In the genomic region with DNA sequence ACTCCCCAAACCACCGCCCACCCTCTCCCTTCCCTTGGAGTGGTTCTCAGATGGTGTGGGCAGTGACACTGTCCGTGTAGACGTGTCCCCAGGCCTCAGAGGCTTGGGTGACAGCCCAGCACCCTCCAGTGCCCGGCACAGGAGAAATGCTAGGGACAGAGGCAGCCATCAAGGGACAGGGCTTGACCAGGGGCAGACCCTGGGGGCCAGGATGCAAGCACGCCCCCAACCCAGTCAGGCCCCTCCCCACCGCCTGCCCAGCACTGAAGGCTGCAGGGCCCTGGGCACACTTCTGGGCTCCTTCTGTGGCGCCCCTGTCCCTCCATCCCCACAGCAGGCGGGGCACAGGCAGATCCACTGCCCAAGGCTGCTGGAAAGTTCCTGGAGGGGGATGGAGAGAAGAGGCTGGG, we compare ENCODE assay signal across 1 cellular context.
TF ChIP-seq lines count a peak whose summit lies in the region.

No MANE protein-coding gene starts in this region.

TF ChIP-seq in HepG2, 621 proteins besides CTCF, POLR2A, EP300 and RAD21 (continued from another document and continues in another):
- TF ChIP-seq, protein P1, sequence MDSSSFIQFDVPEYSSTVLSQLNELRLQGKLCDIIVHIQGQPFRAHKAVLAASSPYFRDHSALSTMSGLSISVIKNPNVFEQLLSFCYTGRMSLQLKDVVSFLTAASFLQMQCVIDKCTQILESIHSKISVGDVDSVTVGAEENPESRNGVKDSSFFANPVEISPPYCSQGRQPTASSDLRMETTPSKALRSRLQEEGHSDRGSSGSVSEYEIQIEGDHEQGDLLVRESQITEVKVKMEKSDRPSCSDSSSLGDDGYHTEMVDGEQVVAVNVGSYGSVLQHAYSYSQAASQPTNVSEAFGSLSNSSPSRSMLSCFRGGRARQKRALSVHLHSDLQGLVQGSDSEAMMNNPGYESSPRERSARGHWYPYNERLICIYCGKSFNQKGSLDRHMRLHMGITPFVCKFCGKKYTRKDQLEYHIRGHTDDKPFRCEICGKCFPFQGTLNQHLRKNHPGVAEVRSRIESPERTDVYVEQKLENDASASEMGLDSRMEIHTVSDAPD (CRISPR knock-in tag; IDR thresholded peaks at IDR 0.05): peak; percentile 77; the same call in 1 of the 2 replicates
- TF ChIP-seq JARID2 (CRISPR knock-in tag; IDR thresholded peaks at IDR 0.05; ENCODE audit: insufficient replicate concordance) (no peak), ZMAT3 (CRISPR knock-in tag; conservative IDR thresholded peaks at IDR 0.05) (no peak), SP4 (CRISPR knock-in tag; IDR thresholded peaks at IDR 0.05) (no peak), ZNF761 (CRISPR knock-in tag; conservative IDR thresholded peaks at IDR 0.05) (no peak), ZNF569 (CRISPR knock-in tag; IDR thresholded peaks at IDR 0.05; ENCODE audit: borderline replicate concordance) (peak; percentile 91; the same call in 1 of the 2 replicates), NONO (IDR thresholded peaks at IDR 0.05) (no peak), NONO (CRISPR knock-in tag; conservative IDR thresholded peaks at IDR 0.05) (peak; percentile 83; the same call in 1 of the 2 replicates), MBD4 (IDR thresholded peaks at IDR 0.05; ENCODE audit: borderline replicate concordance, low read length) (no peak), PHF20 (CRISPR knock-in tag; IDR thresholded peaks at IDR 0.05) (no peak), TARDBP (CRISPR knock-in tag; IDR thresholded peaks at IDR 0.05) (no peak), HNF4G (IDR thresholded peaks at IDR 0.05; ENCODE audit: borderline replicate concordance, low read depth, low read length) (no peak), HNF4G (CRISPR knock-in tag; IDR thresholded peaks at IDR 0.05; ENCODE audit: borderline replicate concordance, low read depth) (0 out of 2 replicates have a peak, but pooled peaks have one; percentile 19), ZBTB38 (CRISPR knock-in tag; IDR thresholded peaks at IDR 0.05) (0 out of 2 replicates have a peak, but pooled peaks have one; percentile 22), KLF15 (CRISPR knock-in tag; IDR thresholded peaks at IDR 0.05; ENCODE audit: borderline replicate concordance) (no peak), ZNF205 (CRISPR knock-in tag; IDR thresholded peaks at IDR 0.05) (no peak), KDM2A (CRISPR knock-in tag; IDR thresholded peaks at IDR 0.05; ENCODE audit: borderline replicate concordance, low read depth) (peak; percentile 68; the same call in 1 of the 2 replicates), CHD2 (IDR thresholded peaks at IDR 0.05; ENCODE audit: low read depth, low read length) (no peak), ZNF891 (CRISPR knock-in tag; IDR thresholded peaks at IDR 0.05) (no peak), ZNF225 (CRISPR knock-in tag; IDR thresholded peaks at IDR 0.05) (0 out of 2 replicates have a peak, but pooled peaks have one; percentile 41), RBFOX2 (IDR thresholded peaks at IDR 0.05; ENCODE audit: low read depth, low read length) (peak; percentile 90), ZNF430 (CRISPR knock-in tag; IDR thresholded peaks at IDR 0.05) (no peak), CAMTA2 (CRISPR knock-in tag; IDR thresholded peaks at IDR 0.05; ENCODE audit: borderline replicate concordance) (peak; percentile 5; the same call in 1 of the 2 replicates), HOXA7 (CRISPR knock-in tag; IDR thresholded peaks at IDR 0.05) (no peak), NFE2 (CRISPR knock-in tag; IDR thresholded peaks at IDR 0.05) (no peak)
- TF ChIP-seq, protein P2, sequence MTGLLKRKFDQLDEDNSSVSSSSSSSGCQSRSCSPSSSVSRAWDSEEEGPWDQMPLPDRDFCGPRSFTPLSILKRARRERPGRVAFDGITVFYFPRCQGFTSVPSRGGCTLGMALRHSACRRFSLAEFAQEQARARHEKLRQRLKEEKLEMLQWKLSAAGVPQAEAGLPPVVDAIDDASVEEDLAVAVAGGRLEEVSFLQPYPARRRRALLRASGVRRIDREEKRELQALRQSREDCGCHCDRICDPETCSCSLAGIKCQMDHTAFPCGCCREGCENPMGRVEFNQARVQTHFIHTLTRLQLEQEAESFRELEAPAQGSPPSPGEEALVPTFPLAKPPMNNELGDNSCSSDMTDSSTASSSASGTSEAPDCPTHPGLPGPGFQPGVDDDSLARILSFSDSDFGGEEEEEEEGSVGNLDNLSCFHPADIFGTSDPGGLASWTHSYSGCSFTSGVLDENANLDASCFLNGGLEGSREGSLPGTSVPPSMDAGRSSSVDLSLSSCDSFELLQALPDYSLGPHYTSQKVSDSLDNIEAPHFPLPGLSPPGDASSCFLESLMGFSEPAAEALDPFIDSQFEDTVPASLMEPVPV (CRISPR knock-in tag; IDR thresholded peaks at IDR 0.05): no peak; the same call in 1 of the 2 replicates
- TF ChIP-seq, protein P3, sequence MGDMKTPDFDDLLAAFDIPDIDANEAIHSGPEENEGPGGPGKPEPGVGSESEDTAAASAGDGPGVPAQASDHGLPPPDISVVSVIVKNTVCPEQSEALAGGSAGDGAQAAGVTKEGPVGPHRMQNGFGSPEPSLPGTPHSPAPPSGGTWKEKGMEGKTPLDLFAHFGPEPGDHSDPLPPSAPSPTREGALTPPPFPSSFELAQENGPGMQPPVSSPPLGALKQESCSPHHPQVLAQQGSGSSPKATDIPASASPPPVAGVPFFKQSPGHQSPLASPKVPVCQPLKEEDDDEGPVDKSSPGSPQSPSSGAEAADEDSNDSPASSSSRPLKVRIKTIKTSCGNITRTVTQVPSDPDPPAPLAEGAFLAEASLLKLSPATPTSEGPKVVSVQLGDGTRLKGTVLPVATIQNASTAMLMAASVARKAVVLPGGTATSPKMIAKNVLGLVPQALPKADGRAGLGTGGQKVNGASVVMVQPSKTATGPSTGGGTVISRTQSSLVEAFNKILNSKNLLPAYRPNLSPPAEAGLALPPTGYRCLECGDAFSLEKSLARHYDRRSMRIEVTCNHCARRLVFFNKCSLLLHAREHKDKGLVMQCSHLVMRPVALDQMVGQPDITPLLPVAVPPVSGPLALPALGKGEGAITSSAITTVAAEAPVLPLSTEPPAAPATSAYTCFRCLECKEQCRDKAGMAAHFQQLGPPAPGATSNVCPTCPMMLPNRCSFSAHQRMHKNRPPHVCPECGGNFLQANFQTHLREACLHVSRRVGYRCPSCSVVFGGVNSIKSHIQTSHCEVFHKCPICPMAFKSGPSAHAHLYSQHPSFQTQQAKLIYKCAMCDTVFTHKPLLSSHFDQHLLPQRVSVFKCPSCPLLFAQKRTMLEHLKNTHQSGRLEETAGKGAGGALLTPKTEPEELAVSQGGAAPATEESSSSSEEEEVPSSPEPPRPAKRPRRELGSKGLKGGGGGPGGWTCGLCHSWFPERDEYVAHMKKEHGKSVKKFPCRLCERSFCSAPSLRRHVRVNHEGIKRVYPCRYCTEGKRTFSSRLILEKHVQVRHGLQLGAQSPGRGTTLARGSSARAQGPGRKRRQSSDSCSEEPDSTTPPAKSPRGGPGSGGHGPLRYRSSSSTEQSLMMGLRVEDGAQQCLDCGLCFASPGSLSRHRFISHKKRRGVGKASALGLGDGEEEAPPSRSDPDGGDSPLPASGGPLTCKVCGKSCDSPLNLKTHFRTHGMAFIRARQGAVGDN (CRISPR knock-in tag; IDR thresholded peaks at IDR 0.05): peak; percentile 72
- TF ChIP-seq, protein P4, sequence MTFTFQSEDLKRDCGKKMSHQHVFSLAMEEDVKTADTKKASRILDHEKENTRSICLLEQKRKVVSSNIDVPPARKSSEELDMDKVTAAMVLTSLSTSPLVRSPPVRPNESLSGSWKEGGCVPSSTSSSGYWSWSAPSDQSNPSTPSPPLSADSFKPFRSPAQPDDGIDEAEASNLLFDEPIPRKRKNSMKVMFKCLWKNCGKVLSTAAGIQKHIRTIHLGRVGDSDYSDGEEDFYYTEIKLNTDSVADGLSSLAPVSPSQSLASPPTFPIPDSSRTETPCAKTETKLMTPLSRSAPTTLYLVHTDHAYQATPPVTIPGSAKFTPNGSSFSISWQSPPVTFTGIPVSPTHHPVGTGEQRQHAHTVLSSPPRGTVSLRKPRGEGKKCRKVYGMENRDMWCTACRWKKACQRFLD (CRISPR knock-in tag; IDR thresholded peaks at IDR 0.05; ENCODE audit: borderline replicate concordance): no peak
- TF ChIP-seq, protein P5, sequence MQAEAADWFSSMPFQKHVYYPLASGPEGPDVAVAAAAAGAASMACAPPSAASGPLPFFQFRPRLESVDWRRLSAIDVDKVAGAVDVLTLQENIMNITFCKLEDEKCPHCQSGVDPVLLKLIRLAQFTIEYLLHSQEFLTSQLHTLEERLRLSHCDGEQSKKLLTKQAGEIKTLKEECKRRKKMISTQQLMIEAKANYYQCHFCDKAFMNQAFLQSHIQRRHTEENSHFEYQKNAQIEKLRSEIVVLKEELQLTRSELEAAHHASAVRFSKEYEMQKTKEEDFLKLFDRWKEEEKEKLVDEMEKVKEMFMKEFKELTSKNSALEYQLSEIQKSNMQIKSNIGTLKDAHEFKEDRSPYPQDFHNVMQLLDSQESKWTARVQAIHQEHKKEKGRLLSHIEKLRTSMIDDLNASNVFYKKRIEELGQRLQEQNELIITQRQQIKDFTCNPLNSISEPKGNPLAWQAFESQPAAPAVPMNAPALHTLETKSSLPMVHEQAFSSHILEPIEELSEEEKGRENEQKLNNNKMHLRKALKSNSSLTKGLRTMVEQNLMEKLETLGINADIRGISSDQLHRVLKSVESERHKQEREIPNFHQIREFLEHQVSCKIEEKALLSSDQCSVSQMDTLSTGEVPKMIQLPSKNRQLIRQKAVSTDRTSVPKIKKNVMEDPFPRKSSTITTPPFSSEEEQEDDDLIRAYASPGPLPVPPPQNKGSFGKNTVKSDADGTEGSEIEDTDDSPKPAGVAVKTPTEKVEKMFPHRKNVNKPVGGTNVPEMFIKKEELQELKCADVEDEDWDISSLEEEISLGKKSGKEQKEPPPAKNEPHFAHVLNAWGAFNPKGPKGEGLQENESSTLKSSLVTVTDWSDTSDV (CRISPR knock-in tag; IDR thresholded peaks at IDR 0.05): no peak
- TF ChIP-seq, protein P6, sequence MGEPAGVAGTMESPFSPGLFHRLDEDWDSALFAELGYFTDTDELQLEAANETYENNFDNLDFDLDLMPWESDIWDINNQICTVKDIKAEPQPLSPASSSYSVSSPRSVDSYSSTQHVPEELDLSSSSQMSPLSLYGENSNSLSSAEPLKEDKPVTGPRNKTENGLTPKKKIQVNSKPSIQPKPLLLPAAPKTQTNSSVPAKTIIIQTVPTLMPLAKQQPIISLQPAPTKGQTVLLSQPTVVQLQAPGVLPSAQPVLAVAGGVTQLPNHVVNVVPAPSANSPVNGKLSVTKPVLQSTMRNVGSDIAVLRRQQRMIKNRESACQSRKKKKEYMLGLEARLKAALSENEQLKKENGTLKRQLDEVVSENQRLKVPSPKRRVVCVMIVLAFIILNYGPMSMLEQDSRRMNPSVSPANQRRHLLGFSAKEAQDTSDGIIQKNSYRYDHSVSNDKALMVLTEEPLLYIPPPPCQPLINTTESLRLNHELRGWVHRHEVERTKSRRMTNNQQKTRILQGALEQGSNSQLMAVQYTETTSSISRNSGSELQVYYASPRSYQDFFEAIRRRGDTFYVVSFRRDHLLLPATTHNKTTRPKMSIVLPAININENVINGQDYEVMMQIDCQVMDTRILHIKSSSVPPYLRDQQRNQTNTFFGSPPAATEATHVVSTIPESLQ (CRISPR knock-in tag; conservative IDR thresholded peaks at IDR 0.05): no peak
- TF ChIP-seq, protein P7, sequence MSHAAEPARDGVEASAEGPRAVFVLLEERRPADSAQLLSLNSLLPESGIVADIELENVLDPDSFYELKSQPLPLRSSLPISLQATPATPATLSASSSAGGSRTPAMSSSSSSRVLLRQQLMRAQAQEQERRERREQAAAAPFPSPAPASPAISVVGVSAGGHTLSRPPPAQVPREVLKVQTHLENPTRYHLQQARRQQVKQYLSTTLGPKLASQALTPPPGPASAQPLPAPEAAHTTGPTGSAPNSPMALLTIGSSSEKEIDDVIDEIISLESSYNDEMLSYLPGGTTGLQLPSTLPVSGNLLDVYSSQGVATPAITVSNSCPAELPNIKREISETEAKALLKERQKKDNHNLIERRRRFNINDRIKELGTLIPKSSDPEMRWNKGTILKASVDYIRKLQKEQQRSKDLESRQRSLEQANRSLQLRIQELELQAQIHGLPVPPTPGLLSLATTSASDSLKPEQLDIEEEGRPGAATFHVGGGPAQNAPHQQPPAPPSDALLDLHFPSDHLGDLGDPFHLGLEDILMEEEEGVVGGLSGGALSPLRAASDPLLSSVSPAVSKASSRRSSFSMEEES (CRISPR knock-in tag; IDR thresholded peaks at IDR 0.05): no peak
- TF ChIP-seq, protein P8, sequence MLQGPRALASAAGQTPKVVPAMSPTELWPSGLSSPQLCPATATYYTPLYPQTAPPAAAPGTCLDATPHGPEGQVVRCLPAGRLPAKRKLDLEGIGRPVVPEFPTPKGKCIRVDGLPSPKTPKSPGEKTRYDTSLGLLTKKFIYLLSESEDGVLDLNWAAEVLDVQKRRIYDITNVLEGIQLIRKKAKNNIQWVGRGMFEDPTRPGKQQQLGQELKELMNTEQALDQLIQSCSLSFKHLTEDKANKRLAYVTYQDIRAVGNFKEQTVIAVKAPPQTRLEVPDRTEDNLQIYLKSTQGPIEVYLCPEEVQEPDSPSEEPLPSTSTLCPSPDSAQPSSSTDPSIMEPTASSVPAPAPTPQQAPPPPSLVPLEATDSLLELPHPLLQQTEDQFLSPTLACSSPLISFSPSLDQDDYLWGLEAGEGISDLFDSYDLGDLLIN (CRISPR knock-in tag; IDR thresholded peaks at IDR 0.05; ENCODE audit: borderline replicate concordance): no peak
- TF ChIP-seq, protein P9, sequence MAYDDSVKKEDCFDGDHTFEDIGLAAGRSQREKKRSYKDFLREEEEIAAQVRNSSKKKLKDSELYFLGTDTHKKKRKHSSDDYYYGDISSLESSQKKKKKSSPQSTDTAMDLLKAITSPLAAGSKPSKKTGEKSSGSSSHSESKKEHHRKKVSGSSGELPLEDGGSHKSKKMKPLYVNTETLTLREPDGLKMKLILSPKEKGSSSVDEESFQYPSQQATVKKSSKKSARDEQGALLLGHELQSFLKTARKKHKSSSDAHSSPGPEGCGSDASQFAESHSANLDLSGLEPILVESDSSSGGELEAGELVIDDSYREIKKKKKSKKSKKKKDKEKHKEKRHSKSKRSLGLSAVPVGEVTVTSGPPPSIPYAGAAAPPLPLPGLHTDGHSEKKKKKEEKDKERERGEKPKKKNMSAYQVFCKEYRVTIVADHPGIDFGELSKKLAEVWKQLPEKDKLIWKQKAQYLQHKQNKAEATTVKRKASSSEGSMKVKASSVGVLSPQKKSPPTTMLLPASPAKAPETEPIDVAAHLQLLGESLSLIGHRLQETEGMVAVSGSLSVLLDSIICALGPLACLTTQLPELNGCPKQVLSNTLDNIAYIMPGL (CRISPR knock-in tag; IDR thresholded peaks at IDR 0.05; ENCODE audit: borderline replicate concordance in 1 of 2, low read depth in 1 of 2): no peak
- TF ChIP-seq, protein P10, sequence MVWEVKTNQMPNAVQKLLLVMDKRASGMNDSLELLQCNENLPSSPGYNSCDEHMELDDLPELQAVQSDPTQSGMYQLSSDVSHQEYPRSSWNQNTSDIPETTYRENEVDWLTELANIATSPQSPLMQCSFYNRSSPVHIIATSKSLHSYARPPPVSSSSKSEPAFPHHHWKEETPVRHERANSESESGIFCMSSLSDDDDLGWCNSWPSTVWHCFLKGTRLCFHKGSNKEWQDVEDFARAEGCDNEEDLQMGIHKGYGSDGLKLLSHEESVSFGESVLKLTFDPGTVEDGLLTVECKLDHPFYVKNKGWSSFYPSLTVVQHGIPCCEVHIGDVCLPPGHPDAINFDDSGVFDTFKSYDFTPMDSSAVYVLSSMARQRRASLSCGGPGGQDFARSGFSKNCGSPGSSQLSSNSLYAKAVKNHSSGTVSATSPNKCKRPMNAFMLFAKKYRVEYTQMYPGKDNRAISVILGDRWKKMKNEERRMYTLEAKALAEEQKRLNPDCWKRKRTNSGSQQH (CRISPR knock-in tag; IDR thresholded peaks at IDR 0.05; ENCODE audit: low read depth): no peak
- TF ChIP-seq, protein P11, sequence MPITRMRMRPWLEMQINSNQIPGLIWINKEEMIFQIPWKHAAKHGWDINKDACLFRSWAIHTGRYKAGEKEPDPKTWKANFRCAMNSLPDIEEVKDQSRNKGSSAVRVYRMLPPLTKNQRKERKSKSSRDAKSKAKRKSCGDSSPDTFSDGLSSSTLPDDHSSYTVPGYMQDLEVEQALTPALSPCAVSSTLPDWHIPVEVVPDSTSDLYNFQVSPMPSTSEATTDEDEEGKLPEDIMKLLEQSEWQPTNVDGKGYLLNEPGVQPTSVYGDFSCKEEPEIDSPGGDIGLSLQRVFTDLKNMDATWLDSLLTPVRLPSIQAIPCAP (CRISPR knock-in tag; IDR thresholded peaks at IDR 0.05; ENCODE audit: low read depth): no peak
